27 cellular contexts compared by ENCODE assay signal in the genomic region with DNA sequence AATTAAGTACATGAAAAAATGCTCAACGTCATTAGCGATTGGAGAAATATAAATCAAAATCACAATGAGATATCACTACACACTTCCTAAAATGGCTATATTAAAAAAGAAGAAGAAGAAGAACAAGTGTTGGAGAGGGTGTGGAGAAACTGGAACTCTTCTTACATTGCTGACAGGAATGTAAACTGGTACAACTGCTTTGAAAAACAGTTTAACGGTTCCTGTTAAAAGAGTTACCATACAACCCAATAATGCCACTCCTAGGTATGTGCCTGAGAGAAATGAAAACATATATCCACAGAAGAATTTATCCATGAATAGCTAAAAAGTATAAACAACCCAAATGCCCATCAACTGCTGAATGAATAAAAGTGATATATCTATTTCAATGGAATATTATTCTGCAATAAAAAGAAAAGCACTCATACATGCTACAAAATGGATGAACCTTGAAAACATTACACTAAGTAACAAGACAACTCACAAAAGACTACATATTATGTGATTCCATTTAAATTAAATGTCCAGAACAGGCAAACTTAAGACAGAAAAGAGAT. TPM values are rescaled to one million over a fixed set of nuclear protein-coding genes. Genes with fewer than 3 reads are reported as not detected.
DNase-seq lines count a peak whose midpoint lies in the region; ATAC-seq and TF ChIP-seq lines count a peak whose summit lies in the region.
"Had no signal": no experiment of that assay in that cellular context is flagged by ENCODE, and none has a peak within 500 bp of the region (broad histone marks: within the 10 kb centered on the region; RNA-seq: fewer than 3 reads in every experiment).

No MANE protein-coding gene starts in this region.

- H3K4me1 Mint-ChIP-seq in CD8-positive, alpha-beta memory T cell = peaks cover 85 to 98% (median 94%) of the 10 kb centered on the region in 3 donors
- peaks cover 73% of the 10 kb centered on the region for H3K4me1 Mint-ChIP-seq in central memory CD8-positive, alpha-beta T cell
- H3K4me1 Mint-ChIP-seq in progenitor cell of endocrine pancreas (ENCODE audit: low read depth) = peaks cover 27% of the 10 kb centered on the region
- peaks cover 60% of the 10 kb centered on the region for H3K4me1 Mint-ChIP-seq in activated CD4-positive, alpha-beta memory T cell treated with anti-CD3 and anti-CD28 coated beads, Interleukin-2, amount 10 ng/mL, durations not matched to agents 7 days and 5 days

- no peak overlapping the region for H3K4me3 ChIP-seq in CD8-positive, alpha-beta memory T cell (ENCODE audit: low read length)
- H3K4me3 ChIP-seq in Loucy (ENCODE audit: low read length, poor library complexity, severe bottlenecking) (peak overlapping the region; percentile 85), breast epithelium (no peak overlapping the region)
- H3K4me3 ChIP-seq: lung, mucosa of descending colon, neural progenitor cell, tibial nerve had no signal

- POLR2A ChIA-PET in CD8-positive, alpha-beta memory T cell (lab: Charles Lee) = no interaction called here
- POLR2A ChIA-PET in activated CD4-positive, alpha-beta memory T cell treated with anti-CD3 and anti-CD28 coated beads, Interleukin-2, amount 10 ng/mL, durations not matched to agents 7 days and 5 days (lab: Charles Lee) = interaction anchor here (1.3 to 2.3 kb wide), 2 partner anchors 8 to 9 kb away, joined by 3 to 14 read pairs; a partner anchor contains a TSS

- peaks cover 98% of the 10 kb centered on the region for H3K79me2 ChIP-seq in Loucy (ENCODE audit: insufficient read depth, low read length)

- peak overlapping the region; percentile 84 for H3K4me2 ChIP-seq in Loucy (ENCODE audit: low read depth, low read length, poor library complexity, severe bottlenecking)
- H3K4me2 ChIP-seq: neural progenitor cell had no signal

- H3K36me3 Mint-ChIP-seq in CD8-positive, alpha-beta memory T cell = peaks cover 32 to 69% (median 35%) of the 10 kb centered on the region in 3 donors
- peaks cover 28% of the 10 kb centered on the region for H3K36me3 Mint-ChIP-seq in central memory CD8-positive, alpha-beta T cell (ENCODE audit: insufficient read depth)
- H3K36me3 Mint-ChIP-seq in progenitor cell of endocrine pancreas (ENCODE audit: insufficient read depth) = peaks cover 43% of the 10 kb centered on the region
- H3K36me3 Mint-ChIP-seq in activated CD4-positive, alpha-beta memory T cell treated with anti-CD3 and anti-CD28 coated beads, Interleukin-2, amount 10 ng/mL, durations not matched to agents 7 days and 5 days (ENCODE audit: low read depth) = peaks cover 75% of the 10 kb centered on the region

- ATAC-seq in central memory CD8-positive, alpha-beta T cell (replicated peaks; ENCODE audit: extremely low read depth, poor library complexity, severe bottlenecking) = no peak
- ATAC-seq: activated T-cell treated with anti-CD3 and anti-CD28 coated beads, Interleukin-2, amount 50 U/mL, for 4 hours; mucosa of descending colon; right cardiac atrium had no signal

- TF ChIP-seq POLR2A in breast epithelium (IDR thresholded peaks at IDR 0.05) = no peak

- no peaks in the 10 kb centered on the region for H3F3A ChIP-seq in Loucy (ENCODE audit: low read depth)

- peaks cover 83% of the 10 kb centered on the region for H4K20me1 ChIP-seq in Loucy (ENCODE audit: insufficient read depth, low read length, poor library complexity, severe bottlenecking)

- H3K9ac ChIP-seq in Loucy (ENCODE audit: low read depth, low read length, poor library complexity, severe bottlenecking) = no peak overlapping the region
- H3K9ac ChIP-seq: neural progenitor cell had no signal

- peaks cover 4% of the 10 kb centered on the region for H3K36me3 ChIP-seq in CD8-positive, alpha-beta memory T cell (ENCODE audit: insufficient read depth, low read length)
- H3K36me3 ChIP-seq in Loucy (ENCODE audit: insufficient read depth, low read length) (no peaks in the 10 kb centered on the region), breast epithelium (no peaks in the 10 kb centered on the region)

- intact Hi-C loops in breast epithelium (cut with DNase I; ENCODE audit: low total_unique reads) = no loop called here

- CTCF ChIA-PET in CD8-positive, alpha-beta memory T cell (lab: Charles Lee) = no interaction called here
- CTCF ChIA-PET in activated CD4-positive, alpha-beta memory T cell treated with anti-CD3 and anti-CD28 coated beads, Interleukin-2, amount 10 ng/mL, durations not matched to agents 7 days and 5 days (lab: Charles Lee) = no interaction called here

- no peaks in the 10 kb centered on the region for H3K9me2 ChIP-seq in Loucy (replicated peaks; ENCODE audit: low read depth, low read length)

- H3K9me3 Mint-ChIP-seq in CD8-positive, alpha-beta memory T cell = no peaks in the 10 kb centered on the region
- no peaks in the 10 kb centered on the region for H3K9me3 Mint-ChIP-seq in central memory CD8-positive, alpha-beta T cell
- H3K9me3 Mint-ChIP-seq in progenitor cell of endocrine pancreas (ENCODE audit: low read depth) = peaks cover 8% of the 10 kb centered on the region
- no peaks in the 10 kb centered on the region for H3K9me3 Mint-ChIP-seq in activated CD4-positive, alpha-beta memory T cell treated with anti-CD3 and anti-CD28 coated beads, Interleukin-2, amount 10 ng/mL, durations not matched to agents 7 days and 5 days
- H3K9me3 Mint-ChIP-seq: activated T-cell treated with anti-CD3 and anti-CD28 coated beads, Interleukin-2, amount 50 U/mL, for 4 hours had no signal

- TF ChIP-seq CTCF in Loucy (conservative IDR thresholded peaks at IDR 0.05; ENCODE audit: low read length) = no peak
- TF ChIP-seq CTCF in progenitor cell of endocrine pancreas (IDR thresholded peaks at IDR 0.05; ENCODE audit: unreplicated experiment) = no peak
- no peak for TF ChIP-seq CTCF in breast epithelium (IDR thresholded peaks at IDR 0.05)

- H3K4me3 Mint-ChIP-seq in CD8-positive, alpha-beta memory T cell = peak overlapping the region in 6 of 7 donors; percentile 5 to 63 (median 26)
- no peak overlapping the region for H3K4me3 Mint-ChIP-seq in central memory CD8-positive, alpha-beta T cell
- no peak overlapping the region for H3K4me3 Mint-ChIP-seq in progenitor cell of endocrine pancreas (ENCODE audit: low read depth)
- no peak overlapping the region for H3K4me3 Mint-ChIP-seq in activated CD4-positive, alpha-beta memory T cell treated with anti-CD3 and anti-CD28 coated beads, Interleukin-2, amount 10 ng/mL, durations not matched to agents 7 days and 5 days
- H3K4me3 Mint-ChIP-seq: activated B cell treated with CpG ODN at 0.5 μM for 24 hours; activated T-cell treated with anti-CD3 and anti-CD28 coated beads, Interleukin-2, amount 50 U/mL, for 4 hours; neural progenitor cell had no signal

- no peak overlapping the region for H2AFZ ChIP-seq in Loucy (ENCODE audit: low read length)
- H2AFZ ChIP-seq: neural progenitor cell had no signal

- H3K4me1 ChIP-seq in CD8-positive, alpha-beta memory T cell (ENCODE audit: insufficient read depth, low read length) = peaks cover 63% of the 10 kb centered on the region
- H3K4me1 ChIP-seq in Loucy (ENCODE audit: insufficient read depth, low read length, poor library complexity, severe bottlenecking) = peaks cover 20% of the 10 kb centered on the region
- peaks cover 0 to 11% of the 10 kb centered on the region in 2 donors for H3K4me1 ChIP-seq in breast epithelium

- DNase-seq in CD8-positive, alpha-beta memory T cell = no peak
- no peak for DNase-seq in central memory CD8-positive, alpha-beta T cell (ENCODE audit: low spot score in 2 of 2)
- DNase-seq in progenitor cell of endocrine pancreas (ENCODE audit: low spot score, unreplicated experiment) (no peak), A172 (ENCODE audit: low spot score) (no peak), breast epithelium (ENCODE audit: low spot score in 2 of 2) (no peak)
- no peak for DNase-seq in activated CD4-positive, alpha-beta memory T cell treated with anti-CD3 and anti-CD28 coated beads, Interleukin-2, amount 10 ng/mL, durations not matched to agents 7 days and 5 days
- DNase-seq: activated B cell treated with CpG ODN at 0.5 μM for 24 hours; activated CD4-positive, alpha-beta T cell treated with anti-CD3 and anti-CD28 coated beads, Interleukin-2, amount 50 U/mL, for 1 hour; activated naive CD4-positive, alpha-beta T cell; activated T-cell treated with anti-CD3 and anti-CD28 coated beads, Interleukin-2, amount 50 U/mL, for 4 hours; amniotic stem cell; DMS 273 treated with DMSO at 0.1 percent for 48 hours; EL; hippocampal formation; Karpas-422; mucosa of descending colon; NCI-H1417; NCI-H2029; NCI-H510A treated with DMSO at 0.1 percent for 48 hours; OCI-M1; posterior cingulate gyrus; right cardiac atrium; stimulated activated CD4-positive, alpha-beta T cell treated with anti-CD3 and anti-CD28 coated beads, Interleukin-1b, Interleukin-23, amount 100 ng/mL, for 48 hours had no signal

- no peaks in the 10 kb centered on the region for H3K27me3 Mint-ChIP-seq in CD8-positive, alpha-beta memory T cell
- no peaks in the 10 kb centered on the region for H3K27me3 Mint-ChIP-seq in central memory CD8-positive, alpha-beta T cell
- H3K27me3 Mint-ChIP-seq in progenitor cell of endocrine pancreas = no peaks in the 10 kb centered on the region
- H3K27me3 Mint-ChIP-seq in activated CD4-positive, alpha-beta memory T cell treated with anti-CD3 and anti-CD28 coated beads, Interleukin-2, amount 10 ng/mL, durations not matched to agents 7 days and 5 days = no peaks in the 10 kb centered on the region
- H3K27me3 Mint-ChIP-seq: activated B cell treated with CpG ODN at 0.5 μM for 24 hours had no signal

- no peak overlapping the region for H3K27ac ChIP-seq in CD8-positive, alpha-beta memory T cell (ENCODE audit: low read depth, low read length)
- H3K27ac ChIP-seq in breast epithelium = no peak overlapping the region
- H3K27ac ChIP-seq: neural progenitor cell, tibial nerve had no signal

- H3K9me3 ChIP-seq in CD8-positive, alpha-beta memory T cell (ENCODE audit: low read length) = no peaks in the 10 kb centered on the region
- H3K9me3 ChIP-seq in Loucy (ENCODE audit: insufficient read depth, low read depth, low read length) (no peaks in the 10 kb centered on the region), breast epithelium (no peaks in the 10 kb centered on the region)
- H3K9me3 ChIP-seq: mucosa of descending colon, tibial nerve had no signal

- H3K27me3 ChIP-seq in CD8-positive, alpha-beta memory T cell (ENCODE audit: insufficient read depth, low read length, poor library complexity, severe bottlenecking) = no peaks in the 10 kb centered on the region
- no peaks in the 10 kb centered on the region for H3K27me3 ChIP-seq in Loucy (ENCODE audit: insufficient read depth, low read length, poor library complexity, severe bottlenecking)
- no peaks in the 10 kb centered on the region for H3K27me3 ChIP-seq in breast epithelium
- H3K27me3 ChIP-seq: neural progenitor cell, tibial nerve had no signal

- no peak overlapping the region for H3K27ac Mint-ChIP-seq in CD8-positive, alpha-beta memory T cell
- peak overlapping the region; percentile 6 for H3K27ac Mint-ChIP-seq in central memory CD8-positive, alpha-beta T cell (ENCODE audit: low read depth)
- peak overlapping the region; percentile 79 for H3K27ac Mint-ChIP-seq in progenitor cell of endocrine pancreas
- no peak overlapping the region for H3K27ac Mint-ChIP-seq in activated CD4-positive, alpha-beta memory T cell treated with anti-CD3 and anti-CD28 coated beads, Interleukin-2, amount 10 ng/mL, durations not matched to agents 7 days and 5 days
- H3K27ac Mint-ChIP-seq: activated B cell treated with CpG ODN at 0.5 μM for 24 hours, neural progenitor cell had no signal

RNA-seq across cellular contexts. Expression of a gene that starts 9.0 kb away (rescaled TPM):
- 10 to 100 TPM; 14.1 to 14.7 TPM for total RNA-seq in CD8-positive, alpha-beta memory T cell
- 2.9 TPM for polyA plus RNA-seq in CD8-positive, alpha-beta memory T cell
- total RNA-seq in progenitor cell of endocrine pancreas (18.1 and 18.4 TPM in 2 replicates), breast epithelium (10 to 100 TPM; 19.3 to 30.6 (median 23.7) TPM)
- 10 to 100 TPM; 16.8 to 17.0 TPM for total RNA-seq in activated CD4-positive, alpha-beta memory T cell treated with anti-CD3 and anti-CD28 coated beads, Interleukin-2, amount 10 ng/mL, durations not matched to agents 7 days and 5 days
- total RNA-seq in A172 (2014; rRNA removed; shearing (Covaris generic)) = 21.1 and 21.3 TPM in 2 replicates

Comparison
In these comparisons a context has a peak if more than half of its experiments do, and no peak if none do; other contexts are left out.
1. H3K27ac Mint-ChIP-seq: peak in central memory CD8-positive, alpha-beta T cell (single experiment) and progenitor cell of endocrine pancreas (single experiment); none in CD8-positive, alpha-beta memory T cell (0 of 8) and activated CD4-positive, alpha-beta memory T cell treated with anti-CD3 and anti-CD28 coated beads, Interleukin-2, amount 10 ng/mL, durations not matched to agents 7 days and 5 days (single experiment).
2. H3K4me3 Mint-ChIP-seq: peak in CD8-positive, alpha-beta memory T cell (6 of 7); none in central memory CD8-positive, alpha-beta T cell (single experiment), progenitor cell of endocrine pancreas (single experiment) and activated CD4-positive, alpha-beta memory T cell treated with anti-CD3 and anti-CD28 coated beads, Interleukin-2, amount 10 ng/mL, durations not matched to agents 7 days and 5 days (single experiment).